Comparison of ENCODE assay signal across 9 cellular contexts in the genomic region with DNA sequence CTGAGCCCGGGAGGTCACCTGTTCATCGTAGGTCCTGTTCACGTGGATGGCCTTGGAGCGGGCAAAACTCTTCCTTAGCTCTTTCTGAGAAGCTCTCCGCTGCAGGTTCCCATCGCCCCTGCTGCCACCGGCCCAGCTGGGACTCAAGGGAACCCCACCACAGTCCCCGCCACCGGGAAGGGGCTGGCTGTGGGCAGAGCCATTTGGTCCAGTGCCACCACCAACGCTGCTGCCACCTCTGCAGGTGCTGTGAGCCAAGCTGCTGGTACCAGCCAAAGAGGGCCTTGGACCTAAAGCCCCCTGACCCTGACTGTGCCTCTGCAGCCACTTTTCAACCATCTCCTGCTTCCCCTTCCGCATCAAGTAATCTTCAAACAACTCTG. TPM values are rescaled to one million over a fixed set of nuclear protein-coding genes. Genes with fewer than 3 reads are reported as not detected.
A peak's percentile ranks its signal among the peaks of the same experiment; 100 is the strongest.
DNase-seq lines count a peak whose midpoint lies in the region; ATAC-seq and TF ChIP-seq lines count a peak whose summit lies in the region.
"Had no signal": no experiment of that assay in that cellular context is flagged by ENCODE, and none has a peak within 500 bp of the region (broad histone marks: within the 10 kb centered on the region; RNA-seq: fewer than 3 reads in every experiment).

No MANE protein-coding gene starts in this region.

- no peak overlapping the region for H3K27ac Mint-ChIP-seq in stimulated activated naive CD8-positive, alpha-beta T cell treated with anti-CD3 and anti-CD28 coated beads, Interleukin-15, Interleukin-2, amounts not matched to agents 100 ng/mL and 50 ng/mL, for 24 hours
- no peak overlapping the region for H3K27ac Mint-ChIP-seq in nephron progenitor cell
- H3K27ac Mint-ChIP-seq in activated T-helper 1 cell treated with anti-CD3 and anti-CD28 coated beads, Interleukin-12 subunit alpha, Interleukin-12 subunit beta, Interleukin-2, Interleukin-4 antibody, amounts not matched to agents 30 ng/mL and 10 ng/mL and 1 ng/mL, durations not matched to agents 14 hours and 24 hours and 36 hours = no peak overlapping the region
- H3K27ac Mint-ChIP-seq: natural killer cell treated with Interleukin-12 subunit alpha and Interleukin-12 subunit beta and Interleukin-15 and Interleukin-18, amount 100 ng/mL, for 72 hours had no signal

- intact Hi-C loops in dorsolateral prefrontal cortex (cut with DNase I) = no loop called here
- intact Hi-C loops in activated T-helper 1 cell treated with anti-CD3 and anti-CD28 coated beads, Interleukin-12 subunit alpha, Interleukin-12 subunit beta, Interleukin-2, Interleukin-4 antibody, amounts not matched to agents 30 ng/mL and 10 ng/mL and 1 ng/mL, durations not matched to agents 14 hours and 24 hours and 36 hours (cut with micrococcal nuclease) = no loop called here

- TF ChIP-seq CTCF in dorsolateral prefrontal cortex (IDR thresholded peaks at IDR 0.05 in 54 of 56, conservative IDR thresholded peaks at IDR 0.05 in 2 of 56; ENCODE audit: low read depth in 1 of 56, partially characterized antibody in 56 of 56) (no peak), nephron progenitor cell (IDR thresholded peaks at IDR 0.05) (no peak)

- H3K27ac ChIP-seq in dorsolateral prefrontal cortex (no peak overlapping the region), caudate nucleus (ENCODE audit: low read depth, low read length) (no peak overlapping the region)

- H3K4me3 ChIP-seq in dorsolateral prefrontal cortex = peak overlapping the region in 33 of 59 donors; percentile 40 to 70 (median 60)

- H3K27me3 ChIP-seq in dorsolateral prefrontal cortex = peaks cover 0 to 68% (median 10%) of the 10 kb centered on the region in 45 donors

- no peak for ATAC-seq in stimulated activated naive CD8-positive, alpha-beta T cell treated with anti-CD3 and anti-CD28 coated beads, Interleukin-15, Interleukin-2, amounts not matched to agents 100 U/mL and 50 U/mL, for 24 hours

- H3K36me3 Mint-ChIP-seq in stimulated activated naive CD8-positive, alpha-beta T cell treated with anti-CD3 and anti-CD28 coated beads, Interleukin-15, Interleukin-2, amounts not matched to agents 100 ng/mL and 50 ng/mL, for 24 hours (ENCODE audit: low read depth) = no peaks in the 10 kb centered on the region
- no peaks in the 10 kb centered on the region for H3K36me3 Mint-ChIP-seq in nephron progenitor cell (ENCODE audit: low read depth)
- no peaks in the 10 kb centered on the region for H3K36me3 Mint-ChIP-seq in activated T-helper 1 cell treated with anti-CD3 and anti-CD28 coated beads, Interleukin-12 subunit alpha, Interleukin-12 subunit beta, Interleukin-2, Interleukin-4 antibody, amounts not matched to agents 30 ng/mL and 10 ng/mL and 1 ng/mL, durations not matched to agents 14 hours and 24 hours and 36 hours (ENCODE audit: low read depth)
- H3K36me3 Mint-ChIP-seq: natural killer cell treated with Interleukin-12 subunit alpha and Interleukin-12 subunit beta and Interleukin-15 and Interleukin-18, amount 100 ng/mL, for 72 hours had no signal

- peak overlapping the region; percentile 50 for H3K4me3 Mint-ChIP-seq in stimulated activated naive CD8-positive, alpha-beta T cell treated with anti-CD3 and anti-CD28 coated beads, Interleukin-15, Interleukin-2, amounts not matched to agents 100 ng/mL and 50 ng/mL, for 24 hours
- peak overlapping the region; percentile 93 for H3K4me3 Mint-ChIP-seq in nephron progenitor cell
- H3K4me3 Mint-ChIP-seq in activated T-helper 1 cell treated with anti-CD3 and anti-CD28 coated beads, Interleukin-12 subunit alpha, Interleukin-12 subunit beta, Interleukin-2, Interleukin-4 antibody, amounts not matched to agents 30 ng/mL and 10 ng/mL and 1 ng/mL, durations not matched to agents 14 hours and 24 hours and 36 hours = no peak overlapping the region

- H3K4me1 Mint-ChIP-seq in stimulated activated naive CD8-positive, alpha-beta T cell treated with anti-CD3 and anti-CD28 coated beads, Interleukin-15, Interleukin-2, amounts not matched to agents 100 ng/mL and 50 ng/mL, for 24 hours (ENCODE audit: low read depth) = peaks cover 12% of the 10 kb centered on the region
- peaks cover 14% of the 10 kb centered on the region for H3K4me1 Mint-ChIP-seq in nephron progenitor cell
- peaks cover 10% of the 10 kb centered on the region for H3K4me1 Mint-ChIP-seq in activated T-helper 1 cell treated with anti-CD3 and anti-CD28 coated beads, Interleukin-12 subunit alpha, Interleukin-12 subunit beta, Interleukin-2, Interleukin-4 antibody, amounts not matched to agents 30 ng/mL and 10 ng/mL and 1 ng/mL, durations not matched to agents 14 hours and 24 hours and 36 hours (ENCODE audit: low read depth)

- DNase-seq in stimulated activated naive CD8-positive, alpha-beta T cell treated with anti-CD3 and anti-CD28 coated beads, Interleukin-15, Interleukin-2, amounts not matched to agents 100 U/mL and 50 U/mL, for 24 hours = no peak
- DNase-seq in dorsolateral prefrontal cortex (no peak), nephron progenitor cell (no peak), caudate nucleus (lab: John Stamatoyannopoulos, UW) (no peak), HCEC 1CT (no peak), middle frontal gyrus (ENCODE audit: extremely low spot score, low spot score) (no peak)
- DNase-seq in activated T-helper 1 cell treated with anti-CD3 and anti-CD28 coated beads, Interleukin-12 subunit alpha, Interleukin-12 subunit beta, Interleukin-2, Interleukin-4 antibody, amounts not matched to agents 30 ng/mL and 10 ng/mL and 1 ng/mL, durations not matched to agents 14 hours and 24 hours and 36 hours (ENCODE audit: low spot score) = no peak

- H3K9me3 Mint-ChIP-seq in stimulated activated naive CD8-positive, alpha-beta T cell treated with anti-CD3 and anti-CD28 coated beads, Interleukin-15, Interleukin-2, amounts not matched to agents 100 ng/mL and 50 ng/mL, for 24 hours = no peaks in the 10 kb centered on the region
- H3K9me3 Mint-ChIP-seq in nephron progenitor cell = no peaks in the 10 kb centered on the region
- H3K9me3 Mint-ChIP-seq in activated T-helper 1 cell treated with anti-CD3 and anti-CD28 coated beads, Interleukin-12 subunit alpha, Interleukin-12 subunit beta, Interleukin-2, Interleukin-4 antibody, amounts not matched to agents 30 ng/mL and 10 ng/mL and 1 ng/mL, durations not matched to agents 14 hours and 24 hours and 36 hours = no peaks in the 10 kb centered on the region
- H3K9me3 Mint-ChIP-seq: natural killer cell treated with Interleukin-12 subunit alpha and Interleukin-12 subunit beta and Interleukin-15 and Interleukin-18, amount 100 ng/mL, for 72 hours had no signal

- H3K27me3 Mint-ChIP-seq in stimulated activated naive CD8-positive, alpha-beta T cell treated with anti-CD3 and anti-CD28 coated beads, Interleukin-15, Interleukin-2, amounts not matched to agents 100 ng/mL and 50 ng/mL, for 24 hours = peaks cover 57% of the 10 kb centered on the region
- peaks cover 57% of the 10 kb centered on the region for H3K27me3 Mint-ChIP-seq in nephron progenitor cell (ENCODE audit: low read depth, poor library complexity)
- peaks cover 51% of the 10 kb centered on the region for H3K27me3 Mint-ChIP-seq in activated T-helper 1 cell treated with anti-CD3 and anti-CD28 coated beads, Interleukin-12 subunit alpha, Interleukin-12 subunit beta, Interleukin-2, Interleukin-4 antibody, amounts not matched to agents 30 ng/mL and 10 ng/mL and 1 ng/mL, durations not matched to agents 14 hours and 24 hours and 36 hours (ENCODE audit: insufficient read depth)

RNA-seq across cellular contexts. Expression of a gene that starts 0.6 kb away (rescaled TPM):
- total RNA-seq in dorsolateral prefrontal cortex = 1 to 10 TPM in 92 of 120 experiments, under 1 TPM in 28; 0.43 to 5.6 (median 1.6) TPM
- total RNA-seq in activated T-helper 1 cell treated with anti-CD3 and anti-CD28 coated beads, Interleukin-12 subunit alpha, Interleukin-12 subunit beta, Interleukin-2, Interleukin-4 antibody, amounts not matched to agents 30 ng/mL and 10 ng/mL and 1 ng/mL, durations not matched to agents 14 hours and 24 hours and 36 hours = not detected in 2 replicates
- total RNA-seq: natural killer cell treated with Interleukin-12 subunit alpha and Interleukin-12 subunit beta and Interleukin-15 and Interleukin-18, amount 100 ng/mL, for 72 hours had no signal

RNA-seq across cellular contexts. Expression of a gene that starts 40.2 kb away (rescaled TPM):
- total RNA-seq in dorsolateral prefrontal cortex = 10 to 100 TPM in 119 of 120 experiments, 1 to 10 TPM in 1; 9.7 to 27.0 (median 17.0) TPM
- total RNA-seq in activated T-helper 1 cell treated with anti-CD3 and anti-CD28 coated beads, Interleukin-12 subunit alpha, Interleukin-12 subunit beta, Interleukin-2, Interleukin-4 antibody, amounts not matched to agents 30 ng/mL and 10 ng/mL and 1 ng/mL, durations not matched to agents 14 hours and 24 hours and 36 hours = 18.6 and 21.9 TPM in 2 replicates
